1 cellular context compared by ENCODE assay signal in the genomic region with DNA sequence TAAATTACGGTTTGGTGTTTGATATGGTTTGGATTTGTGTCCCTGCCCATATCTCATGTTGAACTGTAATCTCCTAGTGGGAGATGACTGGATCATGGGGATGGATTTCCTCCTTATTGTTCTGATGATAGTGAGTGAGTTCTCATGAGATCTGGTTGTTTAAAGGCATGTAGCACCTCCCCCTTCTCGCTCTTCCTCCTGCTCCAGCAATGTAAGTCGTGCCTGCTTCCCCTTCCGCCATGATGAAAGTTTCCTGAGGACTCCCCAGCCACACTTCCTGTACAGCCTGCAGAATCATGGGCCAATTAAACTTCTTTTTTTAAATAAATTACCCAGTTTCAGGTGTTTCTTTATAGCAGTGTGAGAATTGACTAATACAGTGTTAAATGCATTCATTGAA.
TF ChIP-seq lines count a peak whose summit lies in the region.

No MANE protein-coding gene starts in this region.

TF ChIP-seq in GM23338, 12 proteins besides CTCF, POLR2A, EP300 and RAD21 (continued from another document):
- TF ChIP-seq, protein P1, sequence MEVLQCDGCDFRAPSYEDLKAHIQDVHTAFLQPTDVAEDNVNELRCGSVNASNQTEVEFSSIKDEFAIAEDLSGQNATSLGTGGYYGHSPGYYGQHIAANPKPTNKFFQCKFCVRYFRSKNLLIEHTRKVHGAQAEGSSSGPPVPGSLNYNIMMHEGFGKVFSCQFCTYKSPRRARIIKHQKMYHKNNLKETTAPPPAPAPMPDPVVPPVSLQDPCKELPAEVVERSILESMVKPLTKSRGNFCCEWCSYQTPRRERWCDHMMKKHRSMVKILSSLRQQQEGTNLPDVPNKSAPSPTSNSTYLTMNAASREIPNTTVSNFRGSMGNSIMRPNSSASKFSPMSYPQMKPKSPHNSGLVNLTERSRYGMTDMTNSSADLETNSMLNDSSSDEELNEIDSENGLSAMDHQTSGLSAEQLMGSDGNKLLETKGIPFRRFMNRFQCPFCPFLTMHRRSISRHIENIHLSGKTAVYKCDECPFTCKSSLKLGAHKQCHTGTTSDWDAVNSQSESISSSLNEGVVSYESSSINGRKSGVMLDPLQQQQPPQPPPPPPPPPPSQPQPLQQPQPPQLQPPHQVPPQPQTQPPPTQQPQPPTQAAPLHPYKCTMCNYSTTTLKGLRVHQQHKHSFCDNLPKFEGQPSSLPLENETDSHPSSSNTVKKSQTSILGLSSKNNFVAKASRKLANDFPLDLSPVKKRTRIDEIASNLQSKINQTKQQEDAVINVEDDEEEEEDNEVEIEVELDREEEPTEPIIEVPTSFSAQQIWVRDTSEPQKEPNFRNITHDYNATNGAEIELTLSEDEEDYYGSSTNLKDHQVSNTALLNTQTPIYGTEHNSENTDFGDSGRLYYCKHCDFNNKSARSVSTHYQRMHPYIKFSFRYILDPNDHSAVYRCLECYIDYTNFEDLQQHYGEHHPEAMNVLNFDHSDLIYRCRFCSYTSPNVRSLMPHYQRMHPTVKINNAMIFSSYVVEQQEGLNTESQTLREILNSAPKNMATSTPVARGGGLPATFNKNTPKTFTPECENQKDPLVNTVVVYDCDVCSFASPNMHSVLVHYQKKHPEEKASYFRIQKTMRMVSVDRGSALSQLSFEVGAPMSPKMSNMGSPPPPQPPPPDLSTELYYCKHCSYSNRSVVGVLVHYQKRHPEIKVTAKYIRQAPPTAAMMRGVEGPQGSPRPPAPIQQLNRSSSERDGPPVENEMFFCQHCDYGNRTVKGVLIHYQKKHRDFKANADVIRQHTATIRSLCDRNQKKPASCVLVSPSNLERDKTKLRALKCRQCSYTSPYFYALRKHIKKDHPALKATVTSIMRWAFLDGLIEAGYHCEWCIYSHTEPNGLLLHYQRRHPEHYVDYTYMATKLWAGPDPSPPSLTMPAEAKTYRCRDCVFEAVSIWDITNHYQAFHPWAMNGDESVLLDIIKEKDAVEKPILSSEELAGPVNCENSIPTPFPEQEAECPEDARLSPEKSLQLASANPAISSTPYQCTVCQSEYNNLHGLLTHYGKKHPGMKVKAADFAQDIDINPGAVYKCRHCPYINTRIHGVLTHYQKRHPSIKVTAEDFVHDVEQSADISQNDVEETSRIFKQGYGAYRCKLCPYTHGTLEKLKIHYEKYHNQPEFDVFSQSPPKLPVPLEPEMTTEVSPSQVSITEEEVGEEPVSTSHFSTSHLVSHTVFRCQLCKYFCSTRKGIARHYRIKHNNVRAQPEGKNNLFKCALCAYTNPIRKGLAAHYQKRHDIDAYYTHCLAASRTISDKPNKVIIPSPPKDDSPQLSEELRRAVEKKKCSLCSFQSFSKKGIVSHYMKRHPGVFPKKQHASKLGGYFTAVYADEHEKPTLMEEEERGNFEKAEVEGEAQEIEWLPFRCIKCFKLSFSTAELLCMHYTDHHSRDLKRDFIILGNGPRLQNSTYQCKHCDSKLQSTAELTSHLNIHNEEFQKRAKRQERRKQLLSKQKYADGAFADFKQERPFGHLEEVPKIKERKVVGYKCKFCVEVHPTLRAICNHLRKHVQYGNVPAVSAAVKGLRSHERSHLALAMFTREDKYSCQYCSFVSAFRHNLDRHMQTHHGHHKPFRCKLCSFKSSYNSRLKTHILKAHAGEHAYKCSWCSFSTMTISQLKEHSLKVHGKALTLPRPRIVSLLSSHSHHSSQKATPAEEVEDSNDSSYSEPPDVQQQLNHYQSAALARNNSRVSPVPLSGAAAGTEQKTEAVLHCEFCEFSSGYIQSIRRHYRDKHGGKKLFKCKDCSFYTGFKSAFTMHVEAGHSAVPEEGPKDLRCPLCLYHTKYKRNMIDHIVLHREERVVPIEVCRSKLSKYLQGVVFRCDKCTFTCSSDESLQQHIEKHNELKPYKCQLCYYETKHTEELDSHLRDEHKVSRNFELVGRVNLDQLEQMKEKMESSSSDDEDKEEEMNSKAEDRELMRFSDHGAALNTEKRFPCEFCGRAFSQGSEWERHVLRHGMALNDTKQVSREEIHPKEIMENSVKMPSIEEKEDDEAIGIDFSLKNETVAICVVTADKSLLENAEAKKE (CRISPR knock-in tag; IDR thresholded peaks at IDR 0.05), result no peak
- no peak for TF ChIP-seq EZH2 (IDR thresholded peaks at IDR 0.05; ENCODE audit: low read depth, unreplicated experiment)
- TF ChIP-seq, protein P2, sequence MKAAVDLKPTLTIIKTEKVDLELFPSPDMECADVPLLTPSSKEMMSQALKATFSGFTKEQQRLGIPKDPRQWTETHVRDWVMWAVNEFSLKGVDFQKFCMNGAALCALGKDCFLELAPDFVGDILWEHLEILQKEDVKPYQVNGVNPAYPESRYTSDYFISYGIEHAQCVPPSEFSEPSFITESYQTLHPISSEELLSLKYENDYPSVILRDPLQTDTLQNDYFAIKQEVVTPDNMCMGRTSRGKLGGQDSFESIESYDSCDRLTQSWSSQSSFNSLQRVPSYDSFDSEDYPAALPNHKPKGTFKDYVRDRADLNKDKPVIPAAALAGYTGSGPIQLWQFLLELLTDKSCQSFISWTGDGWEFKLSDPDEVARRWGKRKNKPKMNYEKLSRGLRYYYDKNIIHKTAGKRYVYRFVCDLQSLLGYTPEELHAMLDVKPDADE (IDR thresholded peaks at IDR 0.05), result no peak
- TF ChIP-seq STAT1 (IDR thresholded peaks at IDR 0.05; ENCODE audit: unreplicated experiment), result no peak
- no peak for TF ChIP-seq EZH2phosphoT487 (IDR thresholded peaks at IDR 0.05; ENCODE audit: unreplicated experiment)
